In the genomic region with DNA sequence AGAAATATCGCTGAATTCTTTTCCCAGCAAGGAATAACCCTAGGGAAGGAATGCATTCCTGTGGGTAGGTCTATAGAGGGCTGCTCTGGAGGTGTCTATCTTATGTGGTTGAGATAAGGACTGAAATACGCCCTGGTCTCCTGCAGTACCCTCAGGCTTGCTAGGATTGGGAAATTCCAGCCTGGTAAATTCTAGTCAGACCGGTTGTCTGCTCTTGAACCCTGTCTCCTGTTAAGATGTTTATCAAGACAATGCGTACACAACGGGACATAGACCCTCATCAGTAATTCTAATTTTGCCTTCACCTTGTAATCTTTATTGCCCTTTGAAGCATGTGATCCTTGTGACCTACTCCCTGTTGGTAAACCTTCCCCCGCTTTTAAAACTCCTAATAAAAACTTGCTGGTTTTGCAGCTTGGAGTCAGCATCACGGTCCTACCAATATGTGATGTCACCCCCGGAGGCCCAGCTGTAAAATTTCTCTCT, we compare ENCODE assay signal across 1 cellular context.
TF ChIP-seq lines count a peak whose summit lies in the region.

No MANE protein-coding gene starts in this region.

TF ChIP-seq in HEK293, 187 proteins besides CTCF, POLR2A, EP300 and RAD21 (continued from another document):
- TF ChIP-seq, protein P1, sequence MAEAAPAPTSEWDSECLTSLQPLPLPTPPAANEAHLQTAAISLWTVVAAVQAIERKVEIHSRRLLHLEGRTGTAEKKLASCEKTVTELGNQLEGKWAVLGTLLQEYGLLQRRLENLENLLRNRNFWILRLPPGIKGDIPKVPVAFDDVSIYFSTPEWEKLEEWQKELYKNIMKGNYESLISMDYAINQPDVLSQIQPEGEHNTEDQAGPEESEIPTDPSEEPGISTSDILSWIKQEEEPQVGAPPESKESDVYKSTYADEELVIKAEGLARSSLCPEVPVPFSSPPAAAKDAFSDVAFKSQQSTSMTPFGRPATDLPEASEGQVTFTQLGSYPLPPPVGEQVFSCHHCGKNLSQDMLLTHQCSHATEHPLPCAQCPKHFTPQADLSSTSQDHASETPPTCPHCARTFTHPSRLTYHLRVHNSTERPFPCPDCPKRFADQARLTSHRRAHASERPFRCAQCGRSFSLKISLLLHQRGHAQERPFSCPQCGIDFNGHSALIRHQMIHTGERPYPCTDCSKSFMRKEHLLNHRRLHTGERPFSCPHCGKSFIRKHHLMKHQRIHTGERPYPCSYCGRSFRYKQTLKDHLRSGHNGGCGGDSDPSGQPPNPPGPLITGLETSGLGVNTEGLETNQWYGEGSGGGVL (tag by site-specific recombination; IDR thresholded peaks at IDR 0.05), result peak; percentile 83
- TF ChIP-seq, protein P2, sequence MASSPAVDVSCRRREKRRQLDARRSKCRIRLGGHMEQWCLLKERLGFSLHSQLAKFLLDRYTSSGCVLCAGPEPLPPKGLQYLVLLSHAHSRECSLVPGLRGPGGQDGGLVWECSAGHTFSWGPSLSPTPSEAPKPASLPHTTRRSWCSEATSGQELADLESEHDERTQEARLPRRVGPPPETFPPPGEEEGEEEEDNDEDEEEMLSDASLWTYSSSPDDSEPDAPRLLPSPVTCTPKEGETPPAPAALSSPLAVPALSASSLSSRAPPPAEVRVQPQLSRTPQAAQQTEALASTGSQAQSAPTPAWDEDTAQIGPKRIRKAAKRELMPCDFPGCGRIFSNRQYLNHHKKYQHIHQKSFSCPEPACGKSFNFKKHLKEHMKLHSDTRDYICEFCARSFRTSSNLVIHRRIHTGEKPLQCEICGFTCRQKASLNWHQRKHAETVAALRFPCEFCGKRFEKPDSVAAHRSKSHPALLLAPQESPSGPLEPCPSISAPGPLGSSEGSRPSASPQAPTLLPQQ (tag by site-specific recombination; IDR thresholded peaks at IDR 0.05), result peak; percentile 73
- peak; percentile 85 for TF ChIP-seq FEZF1 (tag by site-specific recombination; IDR thresholded peaks at IDR 0.05)
- TF ChIP-seq WT1 (tag by site-specific recombination; IDR thresholded peaks at IDR 0.05), result peak; percentile 66
- TF ChIP-seq, protein P3, sequence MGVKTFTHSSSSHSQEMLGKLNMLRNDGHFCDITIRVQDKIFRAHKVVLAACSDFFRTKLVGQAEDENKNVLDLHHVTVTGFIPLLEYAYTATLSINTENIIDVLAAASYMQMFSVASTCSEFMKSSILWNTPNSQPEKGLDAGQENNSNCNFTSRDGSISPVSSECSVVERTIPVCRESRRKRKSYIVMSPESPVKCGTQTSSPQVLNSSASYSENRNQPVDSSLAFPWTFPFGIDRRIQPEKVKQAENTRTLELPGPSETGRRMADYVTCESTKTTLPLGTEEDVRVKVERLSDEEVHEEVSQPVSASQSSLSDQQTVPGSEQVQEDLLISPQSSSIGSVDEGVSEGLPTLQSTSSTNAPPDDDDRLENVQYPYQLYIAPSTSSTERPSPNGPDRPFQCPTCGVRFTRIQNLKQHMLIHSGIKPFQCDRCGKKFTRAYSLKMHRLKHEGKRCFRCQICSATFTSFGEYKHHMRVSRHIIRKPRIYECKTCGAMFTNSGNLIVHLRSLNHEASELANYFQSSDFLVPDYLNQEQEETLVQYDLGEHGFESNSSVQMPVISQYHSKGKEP (tag by site-specific recombination; IDR thresholded peaks at IDR 0.05), result 0 out of 2 replicates have a peak, but pooled peaks have one; percentile 19
- TF ChIP-seq ZBTB8A (tag by site-specific recombination; IDR thresholded peaks at IDR 0.05), result 0 out of 2 replicates have a peak, but pooled peaks have one; percentile 13
- TF ChIP-seq ZFHX2 (tag by site-specific recombination; conservative IDR thresholded peaks at IDR 0.05), result peak; percentile 72
- peak; percentile 52; the same call in 1 of the 2 replicates for TF ChIP-seq KLF1 (tag by site-specific recombination; IDR thresholded peaks at IDR 0.05)
- 0 out of 2 replicates have a peak, but pooled peaks have one; percentile 45 for TF ChIP-seq ZNF660 (tag by site-specific recombination; IDR thresholded peaks at IDR 0.05)
- TF ChIP-seq, protein P4, sequence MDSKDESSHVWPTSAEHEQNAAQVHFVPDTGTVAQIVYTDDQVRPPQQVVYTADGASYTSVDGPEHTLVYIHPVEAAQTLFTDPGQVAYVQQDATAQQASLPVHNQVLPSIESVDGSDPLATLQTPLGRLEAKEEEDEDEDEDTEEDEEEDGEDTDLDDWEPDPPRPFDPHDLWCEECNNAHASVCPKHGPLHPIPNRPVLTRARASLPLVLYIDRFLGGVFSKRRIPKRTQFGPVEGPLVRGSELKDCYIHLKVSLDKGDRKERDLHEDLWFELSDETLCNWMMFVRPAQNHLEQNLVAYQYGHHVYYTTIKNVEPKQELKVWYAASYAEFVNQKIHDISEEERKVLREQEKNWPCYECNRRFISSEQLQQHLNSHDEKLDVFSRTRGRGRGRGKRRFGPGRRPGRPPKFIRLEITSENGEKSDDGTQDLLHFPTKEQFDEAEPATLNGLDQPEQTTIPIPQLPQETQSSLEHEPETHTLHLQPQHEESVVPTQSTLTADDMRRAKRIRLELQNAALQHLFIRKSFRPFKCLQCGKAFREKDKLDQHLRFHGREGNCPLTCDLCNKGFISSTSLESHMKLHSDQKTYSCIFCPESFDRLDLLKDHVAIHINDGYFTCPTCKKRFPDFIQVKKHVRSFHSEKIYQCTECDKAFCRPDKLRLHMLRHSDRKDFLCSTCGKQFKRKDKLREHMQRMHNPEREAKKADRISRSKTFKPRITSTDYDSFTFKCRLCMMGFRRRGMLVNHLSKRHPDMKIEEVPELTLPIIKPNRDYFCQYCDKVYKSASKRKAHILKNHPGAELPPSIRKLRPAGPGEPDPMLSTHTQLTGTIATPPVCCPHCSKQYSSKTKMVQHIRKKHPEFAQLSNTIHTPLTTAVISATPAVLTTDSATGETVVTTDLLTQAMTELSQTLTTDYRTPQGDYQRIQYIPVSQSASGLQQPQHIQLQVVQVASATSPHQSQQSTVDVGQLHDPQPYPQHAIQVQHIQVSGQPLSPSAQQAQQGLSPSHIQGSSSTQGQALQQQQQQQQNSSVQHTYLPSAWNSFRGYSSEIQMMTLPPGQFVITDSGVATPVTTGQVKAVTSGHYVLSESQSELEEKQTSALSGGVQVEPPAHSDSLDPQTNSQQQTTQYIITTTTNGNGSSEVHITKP (tag by site-specific recombination; IDR thresholded peaks at IDR 0.05), result peak; percentile 79
- peak; percentile 67; the same call in 1 of the 2 replicates for TF ChIP-seq KLF7 (tag by site-specific recombination; IDR thresholded peaks at IDR 0.05; ENCODE audit: borderline replicate concordance)
- TF ChIP-seq ZNF843 (tag by site-specific recombination; IDR thresholded peaks at IDR 0.05), result peak; percentile 91
- 0 out of 2 replicates have a peak, but pooled peaks have one; percentile 55 for TF ChIP-seq ZFP69B (tag by site-specific recombination; IDR thresholded peaks at IDR 0.05)
- peak; percentile 88 for TF ChIP-seq TCF7L2 (IDR thresholded peaks at IDR 0.05; ENCODE audit: borderline replicate concordance, low read depth, low read length)
- TF ChIP-seq, protein P5, sequence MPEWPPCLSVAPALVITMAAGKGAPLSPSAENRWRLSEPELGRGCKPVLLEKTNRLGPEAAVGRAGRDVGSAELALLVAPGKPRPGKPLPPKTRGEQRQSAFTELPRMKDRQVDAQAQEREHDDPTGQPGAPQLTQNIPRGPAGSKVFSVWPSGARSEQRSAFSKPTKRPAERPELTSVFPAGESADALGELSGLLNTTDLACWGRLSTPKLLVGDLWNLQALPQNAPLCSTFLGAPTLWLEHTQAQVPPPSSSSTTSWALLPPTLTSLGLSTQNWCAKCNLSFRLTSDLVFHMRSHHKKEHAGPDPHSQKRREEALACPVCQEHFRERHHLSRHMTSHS (tag by site-specific recombination; IDR thresholded peaks at IDR 0.05), result peak; percentile 50; the same call in 1 of the 2 replicates
- peak; percentile 50 for TF ChIP-seq ZIC2 (tag by site-specific recombination; IDR thresholded peaks at IDR 0.05)
TF ChIP-seq in HEK293: peak in this region for 35; not testable (repeated sequence) for 152.
